Comparison of ENCODE assay signal across 1 cellular context in the genomic region with DNA sequence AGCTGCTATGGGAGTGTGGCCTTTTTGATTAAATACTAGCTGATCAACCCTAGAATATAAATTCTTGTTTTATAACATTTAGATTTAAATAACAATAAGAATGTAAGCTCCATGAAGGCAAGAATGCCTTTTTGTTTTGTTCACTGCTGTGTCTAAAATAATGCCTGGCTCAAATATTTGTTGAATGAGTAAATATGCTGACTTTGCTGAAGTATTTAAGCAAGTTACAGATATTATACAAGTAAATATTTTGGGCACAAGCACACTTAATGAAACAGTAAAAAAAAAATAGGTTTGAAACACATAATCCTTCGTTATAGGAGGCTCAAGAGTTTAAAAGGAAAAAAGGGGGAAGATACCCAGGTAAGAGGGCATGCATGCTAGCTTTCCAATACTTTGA.
TF ChIP-seq lines count a peak whose summit lies in the region.

No MANE protein-coding gene starts in this region.

TF ChIP-seq in HepG2, 621 proteins besides CTCF, POLR2A, EP300 and RAD21:
- TF ChIP-seq ZNF484 (CRISPR knock-in tag; IDR thresholded peaks at IDR 0.05; ENCODE audit: borderline replicate concordance, low read depth) (no peak), RXRB (CRISPR knock-in tag; IDR thresholded peaks at IDR 0.05; ENCODE audit: borderline replicate concordance) (no peak), MAFF (IDR thresholded peaks at IDR 0.05; ENCODE audit: low read depth, low read length) (peak; percentile 82), KLF15 (CRISPR knock-in tag; IDR thresholded peaks at IDR 0.05; ENCODE audit: borderline replicate concordance) (no peak), ZNF816 (CRISPR knock-in tag; IDR thresholded peaks at IDR 0.05; ENCODE audit: borderline replicate concordance) (no peak), MAFK (conservative IDR thresholded peaks at IDR 0.05 in 1 of 2, IDR thresholded peaks at IDR 0.05 in 1 of 2; ENCODE audit: low read length in 2 of 2) (peak; percentile 74 to 88), JARID2 (CRISPR knock-in tag; IDR thresholded peaks at IDR 0.05; ENCODE audit: insufficient replicate concordance) (no peak), DMAP1 (CRISPR knock-in tag; IDR thresholded peaks at IDR 0.05) (no peak), U2AF1 (optimal IDR thresholded peaks at IDR 0.05; ENCODE audit: low read depth, low read length) (no peak), REPIN1 (CRISPR knock-in tag; IDR thresholded peaks at IDR 0.05; ENCODE audit: borderline replicate concordance, low read depth) (no peak), ISL2 (CRISPR knock-in tag; IDR thresholded peaks at IDR 0.05) (no peak), RBFOX2 (IDR thresholded peaks at IDR 0.05; ENCODE audit: low read depth, low read length) (0 out of 2 replicates have a peak, but pooled peaks have one; percentile 46), ZSCAN25 (CRISPR knock-in tag; IDR thresholded peaks at IDR 0.05) (no peak), RXRA (CRISPR knock-in tag; IDR thresholded peaks at IDR 0.05) (no peak)
- TF ChIP-seq, protein P1, sequence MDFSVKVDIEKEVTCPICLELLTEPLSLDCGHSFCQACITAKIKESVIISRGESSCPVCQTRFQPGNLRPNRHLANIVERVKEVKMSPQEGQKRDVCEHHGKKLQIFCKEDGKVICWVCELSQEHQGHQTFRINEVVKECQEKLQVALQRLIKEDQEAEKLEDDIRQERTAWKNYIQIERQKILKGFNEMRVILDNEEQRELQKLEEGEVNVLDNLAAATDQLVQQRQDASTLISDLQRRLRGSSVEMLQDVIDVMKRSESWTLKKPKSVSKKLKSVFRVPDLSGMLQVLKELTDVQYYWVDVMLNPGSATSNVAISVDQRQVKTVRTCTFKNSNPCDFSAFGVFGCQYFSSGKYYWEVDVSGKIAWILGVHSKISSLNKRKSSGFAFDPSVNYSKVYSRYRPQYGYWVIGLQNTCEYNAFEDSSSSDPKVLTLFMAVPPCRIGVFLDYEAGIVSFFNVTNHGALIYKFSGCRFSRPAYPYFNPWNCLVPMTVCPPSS (IDR thresholded peaks at IDR 0.05) = no peak
- TF ChIP-seq, protein P2, sequence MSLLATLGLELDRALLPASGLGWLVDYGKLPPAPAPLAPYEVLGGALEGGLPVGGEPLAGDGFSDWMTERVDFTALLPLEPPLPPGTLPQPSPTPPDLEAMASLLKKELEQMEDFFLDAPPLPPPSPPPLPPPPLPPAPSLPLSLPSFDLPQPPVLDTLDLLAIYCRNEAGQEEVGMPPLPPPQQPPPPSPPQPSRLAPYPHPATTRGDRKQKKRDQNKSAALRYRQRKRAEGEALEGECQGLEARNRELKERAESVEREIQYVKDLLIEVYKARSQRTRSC (CRISPR knock-in tag; IDR thresholded peaks at IDR 0.05; ENCODE audit: low read depth) = no peak
- TF ChIP-seq, protein P3, sequence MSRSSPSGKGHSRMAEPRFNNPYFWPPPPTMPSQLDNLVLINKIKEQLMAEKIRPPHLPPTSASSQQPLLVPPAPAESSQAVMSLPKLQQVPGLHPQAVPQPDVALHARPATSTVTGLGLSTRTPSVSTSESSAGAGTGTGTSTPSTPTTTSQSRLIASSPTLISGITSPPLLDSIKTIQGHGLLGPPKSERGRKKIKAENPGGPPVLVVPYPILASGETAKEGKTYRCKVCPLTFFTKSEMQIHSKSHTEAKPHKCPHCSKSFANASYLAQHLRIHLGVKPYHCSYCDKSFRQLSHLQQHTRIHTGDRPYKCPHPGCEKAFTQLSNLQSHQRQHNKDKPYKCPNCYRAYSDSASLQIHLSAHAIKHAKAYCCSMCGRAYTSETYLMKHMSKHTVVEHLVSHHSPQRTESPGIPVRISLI (CRISPR knock-in tag; IDR thresholded peaks at IDR 0.05; ENCODE audit: borderline replicate concordance) = no peak
- TF ChIP-seq, protein P4, sequence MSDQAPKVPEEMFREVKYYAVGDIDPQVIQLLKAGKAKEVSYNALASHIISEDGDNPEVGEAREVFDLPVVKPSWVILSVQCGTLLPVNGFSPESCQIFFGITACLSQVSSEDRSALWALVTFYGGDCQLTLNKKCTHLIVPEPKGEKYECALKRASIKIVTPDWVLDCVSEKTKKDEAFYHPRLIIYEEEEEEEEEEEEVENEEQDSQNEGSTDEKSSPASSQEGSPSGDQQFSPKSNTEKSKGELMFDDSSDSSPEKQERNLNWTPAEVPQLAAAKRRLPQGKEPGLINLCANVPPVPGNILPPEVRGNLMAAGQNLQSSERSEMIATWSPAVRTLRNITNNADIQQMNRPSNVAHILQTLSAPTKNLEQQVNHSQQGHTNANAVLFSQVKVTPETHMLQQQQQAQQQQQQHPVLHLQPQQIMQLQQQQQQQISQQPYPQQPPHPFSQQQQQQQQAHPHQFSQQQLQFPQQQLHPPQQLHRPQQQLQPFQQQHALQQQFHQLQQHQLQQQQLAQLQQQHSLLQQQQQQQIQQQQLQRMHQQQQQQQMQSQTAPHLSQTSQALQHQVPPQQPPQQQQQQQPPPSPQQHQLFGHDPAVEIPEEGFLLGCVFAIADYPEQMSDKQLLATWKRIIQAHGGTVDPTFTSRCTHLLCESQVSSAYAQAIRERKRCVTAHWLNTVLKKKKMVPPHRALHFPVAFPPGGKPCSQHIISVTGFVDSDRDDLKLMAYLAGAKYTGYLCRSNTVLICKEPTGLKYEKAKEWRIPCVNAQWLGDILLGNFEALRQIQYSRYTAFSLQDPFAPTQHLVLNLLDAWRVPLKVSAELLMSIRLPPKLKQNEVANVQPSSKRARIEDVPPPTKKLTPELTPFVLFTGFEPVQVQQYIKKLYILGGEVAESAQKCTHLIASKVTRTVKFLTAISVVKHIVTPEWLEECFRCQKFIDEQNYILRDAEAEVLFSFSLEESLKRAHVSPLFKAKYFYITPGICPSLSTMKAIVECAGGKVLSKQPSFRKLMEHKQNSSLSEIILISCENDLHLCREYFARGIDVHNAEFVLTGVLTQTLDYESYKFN (CRISPR knock-in tag; conservative IDR thresholded peaks at IDR 0.05) = no peak
- TF ChIP-seq, protein P5, sequence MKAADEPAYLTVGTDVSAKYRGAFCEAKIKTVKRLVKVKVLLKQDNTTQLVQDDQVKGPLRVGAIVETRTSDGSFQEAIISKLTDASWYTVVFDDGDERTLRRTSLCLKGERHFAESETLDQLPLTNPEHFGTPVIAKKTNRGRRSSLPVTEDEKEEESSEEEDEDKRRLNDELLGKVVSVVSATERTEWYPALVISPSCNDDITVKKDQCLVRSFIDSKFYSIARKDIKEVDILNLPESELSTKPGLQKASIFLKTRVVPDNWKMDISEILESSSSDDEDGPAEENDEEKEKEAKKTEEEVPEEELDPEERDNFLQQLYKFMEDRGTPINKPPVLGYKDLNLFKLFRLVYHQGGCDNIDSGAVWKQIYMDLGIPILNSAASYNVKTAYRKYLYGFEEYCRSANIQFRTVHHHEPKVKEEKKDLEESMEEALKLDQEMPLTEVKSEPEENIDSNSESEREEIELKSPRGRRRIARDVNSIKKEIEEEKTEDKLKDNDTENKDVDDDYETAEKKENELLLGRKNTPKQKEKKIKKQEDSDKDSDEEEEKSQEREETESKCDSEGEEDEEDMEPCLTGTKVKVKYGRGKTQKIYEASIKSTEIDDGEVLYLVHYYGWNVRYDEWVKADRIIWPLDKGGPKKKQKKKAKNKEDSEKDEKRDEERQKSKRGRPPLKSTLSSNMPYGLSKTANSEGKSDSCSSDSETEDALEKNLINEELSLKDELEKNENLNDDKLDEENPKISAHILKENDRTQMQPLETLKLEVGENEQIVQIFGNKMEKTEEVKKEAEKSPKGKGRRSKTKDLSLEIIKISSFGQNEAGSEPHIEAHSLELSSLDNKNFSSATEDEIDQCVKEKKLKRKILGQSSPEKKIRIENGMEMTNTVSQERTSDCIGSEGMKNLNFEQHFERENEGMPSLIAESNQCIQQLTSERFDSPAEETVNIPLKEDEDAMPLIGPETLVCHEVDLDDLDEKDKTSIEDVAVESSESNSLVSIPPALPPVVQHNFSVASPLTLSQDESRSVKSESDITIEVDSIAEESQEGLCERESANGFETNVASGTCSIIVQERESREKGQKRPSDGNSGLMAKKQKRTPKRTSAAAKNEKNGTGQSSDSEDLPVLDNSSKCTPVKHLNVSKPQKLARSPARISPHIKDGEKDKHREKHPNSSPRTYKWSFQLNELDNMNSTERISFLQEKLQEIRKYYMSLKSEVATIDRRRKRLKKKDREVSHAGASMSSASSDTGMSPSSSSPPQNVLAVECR (CRISPR knock-in tag; IDR thresholded peaks at IDR 0.05; ENCODE audit: borderline replicate concordance) = no peak
- TF ChIP-seq, protein P6, sequence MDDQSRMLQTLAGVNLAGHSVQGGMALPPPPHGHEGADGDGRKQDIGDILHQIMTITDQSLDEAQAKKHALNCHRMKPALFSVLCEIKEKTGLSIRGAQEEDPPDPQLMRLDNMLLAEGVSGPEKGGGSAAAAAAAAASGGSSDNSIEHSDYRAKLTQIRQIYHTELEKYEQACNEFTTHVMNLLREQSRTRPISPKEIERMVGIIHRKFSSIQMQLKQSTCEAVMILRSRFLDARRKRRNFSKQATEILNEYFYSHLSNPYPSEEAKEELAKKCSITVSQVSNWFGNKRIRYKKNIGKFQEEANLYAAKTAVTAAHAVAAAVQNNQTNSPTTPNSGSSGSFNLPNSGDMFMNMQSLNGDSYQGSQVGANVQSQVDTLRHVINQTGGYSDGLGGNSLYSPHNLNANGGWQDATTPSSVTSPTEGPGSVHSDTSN (CRISPR knock-in tag; IDR thresholded peaks at IDR 0.05; ENCODE audit: borderline replicate concordance) = no peak
- TF ChIP-seq, protein P7, sequence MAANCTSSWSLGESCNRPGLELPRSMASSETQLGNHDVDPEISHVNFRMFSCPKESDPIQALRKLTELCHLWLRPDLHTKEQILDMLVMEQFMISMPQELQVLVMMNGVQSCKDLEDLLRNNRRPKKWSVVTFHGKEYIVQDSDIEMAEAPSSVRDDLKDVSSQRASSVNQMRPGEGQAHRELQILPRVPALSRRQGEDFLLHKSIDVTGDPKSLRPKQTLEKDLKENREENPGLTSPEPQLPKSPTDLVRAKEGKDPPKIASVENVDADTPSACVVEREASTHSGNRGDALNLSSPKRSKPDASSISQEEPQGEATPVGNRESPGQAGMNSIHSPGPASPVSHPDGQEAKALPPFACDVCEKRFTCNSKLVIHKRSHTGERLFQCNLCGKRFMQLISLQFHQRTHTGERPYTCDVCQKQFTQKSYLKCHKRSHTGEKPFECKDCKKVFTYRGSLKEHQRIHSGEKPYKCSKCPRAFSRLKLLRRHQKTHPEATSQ (CRISPR knock-in tag; IDR thresholded peaks at IDR 0.05; ENCODE audit: borderline replicate concordance) = no peak
- TF ChIP-seq, protein P8, sequence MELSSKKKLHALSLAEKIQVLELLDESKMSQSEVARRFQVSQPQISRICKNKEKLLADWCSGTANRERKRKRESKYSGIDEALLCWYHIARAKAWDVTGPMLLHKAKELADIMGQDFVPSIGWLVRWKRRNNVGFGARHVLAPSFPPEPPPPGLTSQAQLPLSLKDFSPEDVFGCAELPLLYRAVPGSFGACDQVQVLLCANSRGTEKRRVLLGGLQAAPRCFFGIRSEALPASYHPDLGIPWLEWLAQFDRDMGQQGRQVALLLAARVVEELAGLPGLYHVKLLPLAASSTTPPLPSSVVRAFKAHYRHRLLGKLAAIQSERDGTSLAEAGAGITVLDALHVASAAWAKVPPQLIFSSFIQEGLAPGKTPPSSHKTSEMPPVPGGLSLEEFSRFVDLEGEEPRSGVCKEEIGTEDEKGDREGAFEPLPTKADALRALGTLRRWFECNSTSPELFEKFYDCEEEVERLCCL (CRISPR knock-in tag; IDR thresholded peaks at IDR 0.05; ENCODE audit: borderline replicate concordance) = no peak
